18 cellular contexts compared by ENCODE assay signal in genomic region chr3:123336001-123336400, GRCh38.
"Had no signal": no experiment of that assay in that cellular context is flagged by ENCODE, and none has a peak within 500 bp of the region (broad histone marks: within the 10 kb centered on the region; RNA-seq: fewer than 3 reads in every experiment).

No MANE protein-coding gene starts in this region.

- H3K9me3 ChIP-seq: prostate gland, right lobe of liver had no signal

- H3K27me3 ChIP-seq: right lobe of liver had no signal

- H3K27me3 Mint-ChIP-seq: activated CD4-positive, alpha-beta T cell treated with anti-CD3 and anti-CD28 coated beads, Interleukin-2, amount 10 ng/mL, durations not matched to agents 24 days and 14 days; activated naive CD8-positive, alpha-beta T cell; memory B cell; stimulated activated naive B cell treated with anti-CD40 and anti-IgM and Interleukin-4, amounts not matched to agents 10 μg/mL and 1 μg/mL and 100 μg/mL, for 72 hours had no signal

- H3K27ac ChIP-seq: epithelial cell of prostate, prostate gland, right lobe of liver had no signal

- H3K4me3 ChIP-seq: prostate gland, right lobe of liver had no signal

- H3K36me3 ChIP-seq: prostate gland, right lobe of liver had no signal

- DNase-seq: activated CD4-positive, alpha-beta T cell treated with anti-CD3 and anti-CD28 coated beads, Interleukin-2, amount 10 ng/mL, durations not matched to agents 24 days and 14 days; activated CD4-positive, CD25-positive, alpha-beta regulatory T cell; activated CD8-positive, alpha-beta T cell treated with anti-CD3 and anti-CD28 coated beads, Interleukin-2, amount 10 ng/mL, durations not matched to agents 7 days and 5 days; activated gamma-delta T cell treated with Interleukin-2 at 50 U/mL for 16 hours; amniotic stem cell; cerebellar nuclear complex; dermis blood vessel endothelial cell; left colon; occipital lobe; stimulated activated naive B cell treated with anti-CD40 and anti-IgM and Interleukin-4, amounts not matched to agents 10 μg/mL and 1 μg/mL and 100 μg/mL, for 72 hours had no signal

- ATAC-seq: left colon had no signal

- H3K27ac Mint-ChIP-seq: activated CD4-positive, alpha-beta T cell treated with anti-CD3 and anti-CD28 coated beads, Interleukin-2, amount 10 ng/mL, durations not matched to agents 24 days and 14 days; activated CD8-positive, alpha-beta T cell treated with anti-CD3 and anti-CD28 coated beads, Interleukin-2, amount 10 ng/mL, durations not matched to agents 7 days and 5 days; activated naive CD8-positive, alpha-beta T cell; brain; memory B cell; nephron; stimulated activated naive B cell treated with anti-CD40 and anti-IgM and Interleukin-4, amounts not matched to agents 10 μg/mL and 1 μg/mL and 100 μg/mL, for 72 hours; T-helper 2 cell treated with Interferon-gamma antibody and Interleukin-4, amounts not matched to agents 5 μg/mL and 100 μg/mL, for 36 hours had no signal

- H3K36me3 Mint-ChIP-seq: activated naive CD8-positive, alpha-beta T cell; memory B cell; stimulated activated naive B cell treated with anti-CD40 and anti-IgM and Interleukin-4, amounts not matched to agents 10 μg/mL and 1 μg/mL and 100 μg/mL, for 72 hours had no signal

- H3K9me3 Mint-ChIP-seq: activated CD4-positive, alpha-beta T cell treated with anti-CD3 and anti-CD28 coated beads, Interleukin-2, amount 10 ng/mL, durations not matched to agents 24 days and 14 days; memory B cell; nephron; stimulated activated naive B cell treated with anti-CD40 and anti-IgM and Interleukin-4, amounts not matched to agents 10 μg/mL and 1 μg/mL and 100 μg/mL, for 72 hours; T-helper 2 cell treated with Interferon-gamma antibody and Interleukin-4, amounts not matched to agents 5 μg/mL and 100 μg/mL, for 36 hours had no signal

- H3K4me1 ChIP-seq: prostate gland, right lobe of liver had no signal

- H3K4me3 Mint-ChIP-seq: activated CD4-positive, alpha-beta T cell treated with anti-CD3 and anti-CD28 coated beads, Interleukin-2, amount 10 ng/mL, durations not matched to agents 24 days and 14 days; activated CD8-positive, alpha-beta T cell treated with anti-CD3 and anti-CD28 coated beads, Interleukin-2, amount 10 ng/mL, durations not matched to agents 7 days and 5 days; activated naive CD8-positive, alpha-beta T cell; brain; memory B cell; nephron; stimulated activated naive B cell treated with anti-CD40 and anti-IgM and Interleukin-4, amounts not matched to agents 10 μg/mL and 1 μg/mL and 100 μg/mL, for 72 hours; T-helper 2 cell treated with Interferon-gamma antibody and Interleukin-4, amounts not matched to agents 5 μg/mL and 100 μg/mL, for 36 hours had no signal
